In the genomic region with DNA sequence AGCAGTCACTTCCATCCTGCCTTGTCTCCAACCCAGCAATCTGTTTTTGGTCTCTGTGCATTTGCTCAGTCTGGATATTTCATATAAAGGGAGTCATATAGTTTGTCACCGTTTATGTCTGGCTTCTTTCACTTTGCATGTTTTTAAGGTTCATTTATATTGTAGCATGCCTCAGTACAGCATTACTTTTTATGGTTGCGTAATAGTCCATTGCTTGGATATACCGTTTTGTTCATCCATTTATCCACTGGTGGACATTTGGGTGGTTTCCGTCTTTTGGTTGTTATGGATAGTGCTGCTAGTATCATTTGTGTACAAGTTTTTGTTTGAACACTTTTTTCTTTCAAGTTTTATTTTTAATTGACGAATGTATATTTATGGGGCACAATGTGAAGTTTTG, we compare ENCODE assay signal across 2 cellular contexts.
TF ChIP-seq lines count a peak whose summit lies in the region.

No MANE protein-coding gene starts in this region.

TF ChIP-seq in HepG2, 621 proteins besides CTCF, POLR2A, EP300 and RAD21:
- TF ChIP-seq, protein P1, sequence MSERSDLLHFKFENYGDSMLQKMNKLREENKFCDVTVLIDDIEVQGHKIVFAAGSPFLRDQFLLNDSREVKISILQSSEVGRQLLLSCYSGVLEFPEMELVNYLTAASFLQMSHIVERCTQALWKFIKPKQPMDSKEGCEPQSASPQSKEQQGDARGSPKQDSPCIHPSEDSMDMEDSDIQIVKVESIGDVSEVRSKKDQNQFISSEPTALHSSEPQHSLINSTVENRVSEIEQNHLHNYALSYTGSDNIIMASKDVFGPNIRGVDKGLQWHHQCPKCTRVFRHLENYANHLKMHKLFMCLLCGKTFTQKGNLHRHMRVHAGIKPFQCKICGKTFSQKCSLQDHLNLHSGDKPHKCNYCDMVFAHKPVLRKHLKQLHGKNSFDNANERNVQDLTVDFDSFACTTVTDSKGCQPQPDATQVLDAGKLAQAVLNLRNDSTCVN (CRISPR knock-in tag; IDR thresholded peaks at IDR 0.05; ENCODE audit: borderline replicate concordance) = no peak
- TF ChIP-seq MAFG (CRISPR knock-in tag; IDR thresholded peaks at IDR 0.05) (no peak), KLF6 (CRISPR knock-in tag; IDR thresholded peaks at IDR 0.05) (no peak), ZNF501 (CRISPR knock-in tag; IDR thresholded peaks at IDR 0.05) (no peak), CEBPB (IDR thresholded peaks at IDR 0.05; ENCODE audit: borderline replicate concordance, low read depth, low read length) (peak; percentile 87), NCOA5 (CRISPR knock-in tag; IDR thresholded peaks at IDR 0.05) (no peak), CEBPG (CRISPR knock-in tag; IDR thresholded peaks at IDR 0.05) (peak; percentile 28; the same call in 1 of the 2 replicates), ZNF550 (CRISPR knock-in tag; IDR thresholded peaks at IDR 0.05; ENCODE audit: borderline replicate concordance) (no peak)
- TF ChIP-seq, protein P2, sequence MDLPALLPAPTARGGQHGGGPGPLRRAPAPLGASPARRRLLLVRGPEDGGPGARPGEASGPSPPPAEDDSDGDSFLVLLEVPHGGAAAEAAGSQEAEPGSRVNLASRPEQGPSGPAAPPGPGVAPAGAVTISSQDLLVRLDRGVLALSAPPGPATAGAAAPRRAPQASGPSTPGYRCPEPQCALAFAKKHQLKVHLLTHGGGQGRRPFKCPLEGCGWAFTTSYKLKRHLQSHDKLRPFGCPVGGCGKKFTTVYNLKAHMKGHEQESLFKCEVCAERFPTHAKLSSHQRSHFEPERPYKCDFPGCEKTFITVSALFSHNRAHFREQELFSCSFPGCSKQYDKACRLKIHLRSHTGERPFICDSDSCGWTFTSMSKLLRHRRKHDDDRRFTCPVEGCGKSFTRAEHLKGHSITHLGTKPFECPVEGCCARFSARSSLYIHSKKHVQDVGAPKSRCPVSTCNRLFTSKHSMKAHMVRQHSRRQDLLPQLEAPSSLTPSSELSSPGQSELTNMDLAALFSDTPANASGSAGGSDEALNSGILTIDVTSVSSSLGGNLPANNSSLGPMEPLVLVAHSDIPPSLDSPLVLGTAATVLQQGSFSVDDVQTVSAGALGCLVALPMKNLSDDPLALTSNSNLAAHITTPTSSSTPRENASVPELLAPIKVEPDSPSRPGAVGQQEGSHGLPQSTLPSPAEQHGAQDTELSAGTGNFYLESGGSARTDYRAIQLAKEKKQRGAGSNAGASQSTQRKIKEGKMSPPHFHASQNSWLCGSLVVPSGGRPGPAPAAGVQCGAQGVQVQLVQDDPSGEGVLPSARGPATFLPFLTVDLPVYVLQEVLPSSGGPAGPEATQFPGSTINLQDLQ (CRISPR knock-in tag; IDR thresholded peaks at IDR 0.05) = no peak

TF ChIP-seq in Ishikawa, 13 proteins besides CTCF, POLR2A, EP300 and RAD21:
- TF ChIP-seq, protein P3, sequence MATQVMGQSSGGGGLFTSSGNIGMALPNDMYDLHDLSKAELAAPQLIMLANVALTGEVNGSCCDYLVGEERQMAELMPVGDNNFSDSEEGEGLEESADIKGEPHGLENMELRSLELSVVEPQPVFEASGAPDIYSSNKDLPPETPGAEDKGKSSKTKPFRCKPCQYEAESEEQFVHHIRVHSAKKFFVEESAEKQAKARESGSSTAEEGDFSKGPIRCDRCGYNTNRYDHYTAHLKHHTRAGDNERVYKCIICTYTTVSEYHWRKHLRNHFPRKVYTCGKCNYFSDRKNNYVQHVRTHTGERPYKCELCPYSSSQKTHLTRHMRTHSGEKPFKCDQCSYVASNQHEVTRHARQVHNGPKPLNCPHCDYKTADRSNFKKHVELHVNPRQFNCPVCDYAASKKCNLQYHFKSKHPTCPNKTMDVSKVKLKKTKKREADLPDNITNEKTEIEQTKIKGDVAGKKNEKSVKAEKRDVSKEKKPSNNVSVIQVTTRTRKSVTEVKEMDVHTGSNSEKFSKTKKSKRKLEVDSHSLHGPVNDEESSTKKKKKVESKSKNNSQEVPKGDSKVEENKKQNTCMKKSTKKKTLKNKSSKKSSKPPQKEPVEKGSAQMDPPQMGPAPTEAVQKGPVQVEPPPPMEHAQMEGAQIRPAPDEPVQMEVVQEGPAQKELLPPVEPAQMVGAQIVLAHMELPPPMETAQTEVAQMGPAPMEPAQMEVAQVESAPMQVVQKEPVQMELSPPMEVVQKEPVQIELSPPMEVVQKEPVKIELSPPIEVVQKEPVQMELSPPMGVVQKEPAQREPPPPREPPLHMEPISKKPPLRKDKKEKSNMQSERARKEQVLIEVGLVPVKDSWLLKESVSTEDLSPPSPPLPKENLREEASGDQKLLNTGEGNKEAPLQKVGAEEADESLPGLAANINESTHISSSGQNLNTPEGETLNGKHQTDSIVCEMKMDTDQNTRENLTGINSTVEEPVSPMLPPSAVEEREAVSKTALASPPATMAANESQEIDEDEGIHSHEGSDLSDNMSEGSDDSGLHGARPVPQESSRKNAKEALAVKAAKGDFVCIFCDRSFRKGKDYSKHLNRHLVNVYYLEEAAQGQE (IDR thresholded peaks at IDR 0.05; ENCODE audit: low read depth) = no peak
- no peak for TF ChIP-seq EGR1 (IDR thresholded peaks at IDR 0.05)
- TF ChIP-seq NFIC (IDR thresholded peaks at IDR 0.05) = no peak
- TF ChIP-seq CEBPB (IDR thresholded peaks at IDR 0.05) = peak; percentile 83
